In genomic region chr1:44777547-44777946, GRCh38 we compare ENCODE assay signal across 10 cellular contexts. TPM values are rescaled to one million over a fixed set of nuclear protein-coding genes. Genes with fewer than 3 reads are reported as not detected.
A peak's percentile ranks its signal among the peaks of the same experiment; 100 is the strongest.
DNase-seq lines count a peak whose midpoint lies in the region; ATAC-seq and TF ChIP-seq lines count a peak whose summit lies in the region.
"Had no signal": no experiment of that assay in that cellular context is flagged by ENCODE, and none has a peak within 500 bp of the region (broad histone marks: within the 10 kb centered on the region; RNA-seq: fewer than 3 reads in every experiment).

No MANE protein-coding gene starts in this region.

- H3K27ac ChIP-seq in CD8-positive, alpha-beta T cell (ENCODE audit: low read depth, low read length): no peak overlapping the region
- H3K27ac ChIP-seq in brain microvascular endothelial cell: no peak overlapping the region

- in situ Hi-C loops in brain microvascular endothelial cell (cut with HindIII; ENCODE audit: low pct_ligation_motif_present, low sequenced_read_pairs): no loop called here

- H3K79me2 ChIP-seq in Loucy (ENCODE audit: insufficient read depth, low read length): peaks cover 65% of the 10 kb centered on the region

- peaks cover 25% of the 10 kb centered on the region for H3K4me1 ChIP-seq in CD8-positive, alpha-beta T cell (ENCODE audit: insufficient read depth, low read length)
- H3K4me1 ChIP-seq in Loucy (ENCODE audit: insufficient read depth, low read length, poor library complexity, severe bottlenecking): peaks cover 22% of the 10 kb centered on the region

- H3K4me2 ChIP-seq in Loucy (ENCODE audit: low read depth, low read length, poor library complexity, severe bottlenecking): peak overlapping the region; percentile 98

- H3K36me3 Mint-ChIP-seq in CD8-positive, alpha-beta T cell: peaks cover 62% of the 10 kb centered on the region
- H3K36me3 Mint-ChIP-seq in naive B cell: peaks cover 0 to 10% of the 10 kb centered on the region in 2 donors

- H3K27me3 Mint-ChIP-seq in CD8-positive, alpha-beta T cell (ENCODE audit: low read depth): no peaks in the 10 kb centered on the region
- H3K27me3 Mint-ChIP-seq in naive B cell: no peaks in the 10 kb centered on the region

- no peak for TF ChIP-seq CTCF in CD8-positive, alpha-beta T cell (IDR thresholded peaks at IDR 0.05)
- TF ChIP-seq CTCF in Loucy (conservative IDR thresholded peaks at IDR 0.05; ENCODE audit: low read length) (no peak), brain microvascular endothelial cell (IDR thresholded peaks at IDR 0.05; ENCODE audit: low read depth, low read length, missing control alignments) (no peak)

- H3K4me1 Mint-ChIP-seq in CD8-positive, alpha-beta T cell (ENCODE audit: low read depth): peaks cover 41% of the 10 kb centered on the region
- peaks cover 25 to 45% (median 37%) of the 10 kb centered on the region in 3 donors for H3K4me1 Mint-ChIP-seq in naive B cell

- no peaks in the 10 kb centered on the region for H3K9me3 Mint-ChIP-seq in CD8-positive, alpha-beta T cell
- no peaks in the 10 kb centered on the region for H3K9me3 Mint-ChIP-seq in naive B cell

- no peaks in the 10 kb centered on the region for H3F3A ChIP-seq in Loucy (ENCODE audit: low read depth)

- peak overlapping the region; percentile 92 for H3K4me3 Mint-ChIP-seq in CD8-positive, alpha-beta T cell
- peak overlapping the region; percentile 62 to 98 (median 96) for H3K4me3 Mint-ChIP-seq in naive B cell

- peak overlapping the region; percentile 98 for H3K27ac Mint-ChIP-seq in CD8-positive, alpha-beta T cell
- peak overlapping the region in 4 of 6 donors; percentile 26 to 96 (median 88) for H3K27ac Mint-ChIP-seq in naive B cell

- H3K9me3 ChIP-seq in CD8-positive, alpha-beta T cell (ENCODE audit: low read length): no peaks in the 10 kb centered on the region
- no peaks in the 10 kb centered on the region for H3K9me3 ChIP-seq in Loucy (ENCODE audit: insufficient read depth, low read depth, low read length)

- POLR2A ChIA-PET in CD8-positive, alpha-beta T cell (lab: Charles Lee): interaction anchor here (1.3 to 3.3 kb wide), 2 partner anchors 12 to 36 kb away, joined by 3 to 18 read pairs; no protein-coding TSS in a partner anchor

- no peak for DNase-seq in CD8-positive, alpha-beta T cell
- DNase-seq in brain microvascular endothelial cell (no peak), naive B cell (no peak), COLO668 (lab: John Stamatoyannopoulos, UW; ENCODE audit: unreplicated experiment) (no peak), COLO829 (ENCODE audit: low spot score) (no peak), NAMALWA (ENCODE audit: low spot score) (no peak)
- DNase-seq: NCI-H2081 treated with DMSO at 0.1 percent for 48 hours had no signal

- peaks cover 48% of the 10 kb centered on the region for H4K20me1 ChIP-seq in Loucy (ENCODE audit: insufficient read depth, low read length, poor library complexity, severe bottlenecking)

- no peak overlapping the region for H2AFZ ChIP-seq in Loucy (ENCODE audit: low read length)

- peak overlapping the region; percentile 98 for H3K9ac ChIP-seq in Loucy (ENCODE audit: low read depth, low read length, poor library complexity, severe bottlenecking)

- ATAC-seq in CD8-positive, alpha-beta T cell: no peak
- ATAC-seq in naive B cell (ENCODE audit: low read depth in 2 of 2): no peak
- no peak for ATAC-seq in HG03439 (IDR thresholded peaks at IDR 0.05; ENCODE audit: unreplicated experiment)

- CTCF ChIA-PET in CD8-positive, alpha-beta T cell (lab: Charles Lee): interaction anchor here (1.2 to 1.3 kb wide), 4 partner anchors 16 to 522 kb away, joined by 3 to 4 read pairs (median 3); partner anchors contain the start of gene HECTD3

- no peaks in the 10 kb centered on the region for H3K9me2 ChIP-seq in Loucy (replicated peaks; ENCODE audit: low read depth, low read length)

- intact Hi-C loops in CD8-positive, alpha-beta T cell (cut with DNase I, micrococcal nuclease): loop anchor here in 1 of 2 experiments (5.0 kb wide), 2 partner anchors 565 to 910 kb away; partner anchors contain the start of genes GPBP1L1, MUTYH, TMEM69 and TOE1

- peaks cover 29% of the 10 kb centered on the region for H3K36me3 ChIP-seq in CD8-positive, alpha-beta T cell (ENCODE audit: insufficient read depth, low read length)
- peaks cover 50% of the 10 kb centered on the region for H3K36me3 ChIP-seq in Loucy (ENCODE audit: insufficient read depth, low read length)
- H3K36me3 ChIP-seq in brain microvascular endothelial cell (replicated peaks): peaks cover 49% of the 10 kb centered on the region

- H3K27me3 ChIP-seq in CD8-positive, alpha-beta T cell (ENCODE audit: insufficient read depth, low read length): no peaks in the 10 kb centered on the region
- peaks cover 14% of the 10 kb centered on the region for H3K27me3 ChIP-seq in Loucy (ENCODE audit: insufficient read depth, low read length, poor library complexity, severe bottlenecking)
- H3K27me3 ChIP-seq in brain microvascular endothelial cell (replicated peaks): no peaks in the 10 kb centered on the region

- H3K4me3 ChIP-seq in CD8-positive, alpha-beta T cell (ENCODE audit: low read depth, low read length): no peak overlapping the region
- peak overlapping the region; percentile 98 for H3K4me3 ChIP-seq in Loucy (ENCODE audit: low read length, poor library complexity, severe bottlenecking)
- peak overlapping the region; percentile 95 for H3K4me3 ChIP-seq in brain microvascular endothelial cell (ENCODE audit: low read depth, low read length)

RNA-seq across cellular contexts. Expression of gene RPS8, which starts 2.2 kb away (rescaled TPM):
- 1,000 to 10,000 TPM; 3,381 to 3,465 TPM for total RNA-seq in CD8-positive, alpha-beta T cell
- 1,000 to 10,000 TPM in 5 of 6 donors, 100 to 1,000 TPM in 1; 896 to 1,302 (median 1,132) TPM for polyA plus RNA-seq in naive B cell (ENCODE audit: low read depth in 6 of 6)

RNA-seq across cellular contexts. Expression of gene BEST4, which starts 10.4 kb away (rescaled TPM):
- 1 to 10 TPM; 1.4 to 1.5 TPM for total RNA-seq in CD8-positive, alpha-beta T cell
- polyA plus RNA-seq in naive B cell (ENCODE audit: low read depth in 6 of 6): under 1 TPM in 1 of 6 donors, not detected in 5; 0.12 TPM
- total RNA-seq: glomerular endothelial cell had no signal

RNA-seq across cellular contexts. Expression of gene PLK3, which starts 22.6 kb away (rescaled TPM):
- 100 to 1,000 TPM; 568 to 599 TPM for total RNA-seq in CD8-positive, alpha-beta T cell
- polyA plus RNA-seq in naive B cell (ENCODE audit: low read depth in 6 of 6): 1 to 10 TPM; 2.6 to 9.2 (median 5.0) TPM

RNA-seq across cellular contexts. Expression of gene DYNLT4, which starts 29.6 kb away (rescaled TPM):
- total RNA-seq in CD8-positive, alpha-beta T cell: 1 to 10 TPM; 2.2 to 2.5 TPM
- not detected for polyA plus RNA-seq in naive B cell (ENCODE audit: low read depth in 6 of 6)

RNA-seq across cellular contexts. Expression of gene BTBD19, which starts 30.8 kb away (rescaled TPM):
- total RNA-seq in CD8-positive, alpha-beta T cell: 10 to 100 TPM; 24.9 to 27.5 TPM
- polyA plus RNA-seq in naive B cell (ENCODE audit: low read depth in 6 of 6): under 1 TPM in 3 of 6 donors, not detected in 3; 0.09 to 0.57 (median 0.31) TPM
